In genomic region chr3:36695769-36696137, GRCh38 we compare ENCODE assay signal across 21 cellular contexts.
DNase-seq lines count a peak whose midpoint lies in the region; ATAC-seq and TF ChIP-seq lines count a peak whose summit lies in the region.
"Had no signal": no experiment of that assay in that cellular context is flagged by ENCODE, and none has a peak within 500 bp of the region (broad histone marks: within the 10 kb centered on the region; RNA-seq: fewer than 3 reads in every experiment).

No MANE protein-coding gene starts in this region.

- intact Hi-C loops in activated CD8-positive, alpha-beta T cell treated with anti-CD3 and anti-CD28 coated beads for 36 hours (cut with micrococcal nuclease), result no loop called here

- POLR2A ChIA-PET in AG04450 (lab: Yijun Ruan, JAX), result interaction anchor here (0.8 kb wide), 1 partner anchor 16 kb away, joined by 3 read pairs; no protein-coding TSS in a partner anchor
- POLR2A ChIA-PET in activated CD8-positive, alpha-beta T cell treated with anti-CD3 and anti-CD28 coated beads for 36 hours (lab: Charles Lee), result no interaction called here

- no peaks in the 10 kb centered on the region for H3K9me3 Mint-ChIP-seq in activated CD8-positive, alpha-beta T cell treated with anti-CD3 and anti-CD28 coated beads for 36 hours
- H3K9me3 Mint-ChIP-seq in stimulated activated naive B cell treated with anti-CD40 and anti-IgM and Interleukin-4, amounts not matched to agents 10 μg/mL and 1 μg/mL and 100 μg/mL, for 72 hours, result no peaks in the 10 kb centered on the region

- H3K4me3 Mint-ChIP-seq in activated CD8-positive, alpha-beta T cell treated with anti-CD3 and anti-CD28 coated beads for 36 hours, result no peak overlapping the region
- H3K4me3 Mint-ChIP-seq in stimulated activated naive B cell treated with anti-CD40 and anti-IgM and Interleukin-4, amounts not matched to agents 10 μg/mL and 1 μg/mL and 100 μg/mL, for 72 hours, result no peak overlapping the region
- H3K4me3 Mint-ChIP-seq: brain had no signal

- H3K9me3 ChIP-seq in AG04450 (ENCODE audit: control insufficient read depth, insufficient read depth, low read length), result peaks cover 8% of the 10 kb centered on the region; the same call in 1 of the 2 replicates
- H3K9me3 ChIP-seq in SJCRH30 (replicated peaks), result no peaks in the 10 kb centered on the region
- H3K9me3 ChIP-seq: A549, SK-N-SH, transverse colon had no signal

- H3K4me1 ChIP-seq in SJCRH30, result no peaks in the 10 kb centered on the region
- H3K4me1 ChIP-seq: A549, transverse colon had no signal

- TF ChIP-seq CTCF in AG04450 (IDR thresholded peaks at IDR 0.05; ENCODE audit: low read depth, low read length) (no peak), brain microvascular endothelial cell (IDR thresholded peaks at IDR 0.05; ENCODE audit: low read depth, low read length, missing control alignments) (no peak)
- no peak for TF ChIP-seq CTCF in activated CD8-positive, alpha-beta T cell treated with anti-CD3 and anti-CD28 coated beads for 36 hours (IDR thresholded peaks at IDR 0.05)

- no peaks in the 10 kb centered on the region for H3K4me1 Mint-ChIP-seq in activated CD8-positive, alpha-beta T cell treated with anti-CD3 and anti-CD28 coated beads for 36 hours (ENCODE audit: low read depth)
- peaks cover 0 to 2% of the 10 kb centered on the region in 2 donors for H3K4me1 Mint-ChIP-seq in stimulated activated naive B cell treated with anti-CD40 and anti-IgM and Interleukin-4, amounts not matched to agents 10 μg/mL and 1 μg/mL and 100 μg/mL, for 72 hours

- DNase-seq in AG04450 (ENCODE audit: low read depth, low spot score), result peak; percentile 51
- DNase-seq in HT1080 (ENCODE audit: low read depth), result peak; percentile 88
- DNase-seq in brain microvascular endothelial cell, result peak; percentile 69
- DNase-seq in iris pigment epithelial cell (ENCODE audit: low read depth), result peak; percentile 74
- no peak for DNase-seq in SJCRH30
- DNase-seq in SIG-M5 (lab: John Stamatoyannopoulos, UW), result no peak
- DNase-seq in activated CD8-positive, alpha-beta T cell treated with anti-CD3 and anti-CD28 coated beads for 36 hours, result no peak
- no peak for DNase-seq in stimulated activated naive B cell treated with anti-CD40 and anti-IgM and Interleukin-4, amounts not matched to agents 10 μg/mL and 1 μg/mL and 100 μg/mL, for 72 hours
- DNase-seq: activated CD4-positive, alpha-beta T cell treated with anti-CD3 and anti-CD28 coated beads, Interleukin-2, amount 50 U/mL, for 1 hour; activated naive CD4-positive, alpha-beta T cell treated with anti-CD3 and anti-CD28 coated beads, Interleukin-2, amount 50 U/mL, for 16 hours; activated T-cell treated with anti-CD3 and anti-CD28 coated beads for 4 hours; dorsolateral prefrontal cortex; hypothalamus; left cardiac atrium; NCI-H2029 treated with DMSO at 0.1 percent for 48 hours; NCI-H510A treated with DMSO at 0.1 percent for 48 hours; SK-N-SH; stimulated activated naive CD8-positive, alpha-beta T cell treated with anti-CD3 and anti-CD28 coated beads, Interleukin-15, Interleukin-2, amounts not matched to agents 100 U/mL and 50 U/mL, for 24 hours; transverse colon had no signal

- no peaks in the 10 kb centered on the region for H3K27me3 ChIP-seq in AG04450 (ENCODE audit: control insufficient read depth, insufficient read depth, low read length)
- no peaks in the 10 kb centered on the region for H3K27me3 ChIP-seq in brain microvascular endothelial cell (replicated peaks)
- H3K27me3 ChIP-seq in SJCRH30, result no peaks in the 10 kb centered on the region
- H3K27me3 ChIP-seq: dorsolateral prefrontal cortex, transverse colon had no signal

- H3K27ac ChIP-seq in AG04450 (ENCODE audit: low read depth, low read length) (no peak overlapping the region), brain microvascular endothelial cell (no peak overlapping the region), SJCRH30 (no peak overlapping the region)
- H3K27ac ChIP-seq: dorsolateral prefrontal cortex, transverse colon had no signal

- CTCF ChIA-PET in AG04450 (lab: Charles Lee), result interaction anchor here (1.1 to 1.6 kb wide), 2 partner anchors 155 to 729 kb away, joined by 3 to 7 read pairs; no protein-coding TSS in a partner anchor
- CTCF ChIA-PET in activated CD8-positive, alpha-beta T cell treated with anti-CD3 and anti-CD28 coated beads for 36 hours (lab: Charles Lee), result interaction anchor here (1.2 kb wide), 1 partner anchor 20 kb away, joined by 3 read pairs; no protein-coding TSS in a partner anchor

- no peaks in the 10 kb centered on the region for H3K36me3 Mint-ChIP-seq in activated CD8-positive, alpha-beta T cell treated with anti-CD3 and anti-CD28 coated beads for 36 hours (ENCODE audit: low read depth)
- H3K36me3 Mint-ChIP-seq in stimulated activated naive B cell treated with anti-CD40 and anti-IgM and Interleukin-4, amounts not matched to agents 10 μg/mL and 1 μg/mL and 100 μg/mL, for 72 hours, result no peaks in the 10 kb centered on the region
- H3K36me3 Mint-ChIP-seq: brain had no signal

- in situ Hi-C loops in brain microvascular endothelial cell (cut with HindIII; ENCODE audit: low pct_ligation_motif_present, low sequenced_read_pairs), result no loop called here

- H3K27me3 Mint-ChIP-seq in activated CD8-positive, alpha-beta T cell treated with anti-CD3 and anti-CD28 coated beads for 36 hours, result no peaks in the 10 kb centered on the region
- no peaks in the 10 kb centered on the region for H3K27me3 Mint-ChIP-seq in stimulated activated naive B cell treated with anti-CD40 and anti-IgM and Interleukin-4, amounts not matched to agents 10 μg/mL and 1 μg/mL and 100 μg/mL, for 72 hours

- no peak for ATAC-seq in activated CD8-positive, alpha-beta T cell treated with anti-CD3 and anti-CD28 coated beads for 36 hours
- no peak for ATAC-seq in stimulated activated naive B cell treated with anti-CD40 and anti-IgM and Interleukin-4, amounts not matched to agents 10 μg/mL and 1 μg/mL and 100 μg/mL, for 72 hours (replicated peaks)
- ATAC-seq: A549; left cardiac atrium; stimulated activated naive CD8-positive, alpha-beta T cell treated with anti-CD3 and anti-CD28 coated beads, Interleukin-15, Interleukin-2, amounts not matched to agents 100 U/mL and 50 U/mL, for 24 hours had no signal

- H3K36me3 ChIP-seq in brain microvascular endothelial cell (replicated peaks) (no peaks in the 10 kb centered on the region), SJCRH30 (no peaks in the 10 kb centered on the region)
- H3K36me3 ChIP-seq: transverse colon had no signal

- H3K27ac Mint-ChIP-seq in activated CD8-positive, alpha-beta T cell treated with anti-CD3 and anti-CD28 coated beads for 36 hours, result no peak overlapping the region
- H3K27ac Mint-ChIP-seq in stimulated activated naive B cell treated with anti-CD40 and anti-IgM and Interleukin-4, amounts not matched to agents 10 μg/mL and 1 μg/mL and 100 μg/mL, for 72 hours, result no peak overlapping the region
- H3K27ac Mint-ChIP-seq: brain had no signal

- no peak overlapping the region for H3K4me3 ChIP-seq in AG04450 (ENCODE audit: low read depth, low read length)
- no peak overlapping the region for H3K4me3 ChIP-seq in brain microvascular endothelial cell (ENCODE audit: low read depth, low read length)
- H3K4me3 ChIP-seq in SJCRH30, result no peak overlapping the region
- H3K4me3 ChIP-seq: A549, dorsolateral prefrontal cortex, transverse colon had no signal

Comparison
In these comparisons a context has a peak if more than half of its experiments do, and no peak if none do; other contexts are left out.
1. DNase-seq: peak in AG04450 (single experiment), HT1080 (single experiment), brain microvascular endothelial cell (single experiment) and iris pigment epithelial cell (single experiment); none in SJCRH30 (0 of 2), SIG-M5 (single experiment), activated CD8-positive, alpha-beta T cell treated with anti-CD3 and anti-CD28 coated beads for 36 hours (single experiment) and stimulated activated naive B cell treated with anti-CD40 and anti-IgM and Interleukin-4, amounts not matched to agents 10 μg/mL and 1 μg/mL and 100 μg/mL, for 72 hours (single experiment).